Comparison of ENCODE assay signal across 13 cellular contexts in genomic region chr14:64725360-64725815, GRCh38. TPM values are rescaled to one million over a fixed set of nuclear protein-coding genes. Genes with fewer than 3 reads are reported as not detected.
A peak's percentile ranks its signal among the peaks of the same experiment; 100 is the strongest.
DNase-seq lines count a peak whose midpoint lies in the region; ATAC-seq, FAIRE-seq and TF ChIP-seq lines count a peak whose summit lies in the region.
"Had no signal": no experiment of that assay in that cellular context is flagged by ENCODE, and none has a peak within 500 bp of the region (broad histone marks: within the 10 kb centered on the region; RNA-seq: fewer than 3 reads in every experiment).

No MANE protein-coding gene starts in this region.

- no peaks in the 10 kb centered on the region for H3K27me3 Mint-ChIP-seq in central memory CD8-positive, alpha-beta T cell
- H3K27me3 Mint-ChIP-seq in natural killer cell (ENCODE audit: low read depth in 2 of 2): no peaks in the 10 kb centered on the region

- no peak for TF ChIP-seq EP300 in HepG2 (IDR thresholded peaks at IDR 0.05; ENCODE audit: low read depth in 2 of 2, low read length in 2 of 2)
- no peak for TF ChIP-seq EP300 in HepG2 (CRISPR knock-in tag; IDR thresholded peaks at IDR 0.05; ENCODE audit: borderline replicate concordance)

- H2AFZ ChIP-seq in HepG2 (ENCODE audit: low read length): no peak overlapping the region

- in situ Hi-C loops in HepG2 (cut with HindIII; ENCODE audit: extremely low pct_ligation_motif_present, low pct_unique_long_range_greater_than_20kb): no loop called here

- ATAC-seq in right lobe of liver: no peak
- ATAC-seq in HepG2: no peak
- ATAC-seq in central memory CD8-positive, alpha-beta T cell (replicated peaks; ENCODE audit: extremely low read depth, poor library complexity, severe bottlenecking): no peak
- ATAC-seq in natural killer cell: no peak
- ATAC-seq in GM18870 (IDR thresholded peaks at IDR 0.05; ENCODE audit: unreplicated experiment): no peak
- ATAC-seq: gastroesophageal sphincter had no signal

- CTCF ChIA-PET in HepG2 (lab: Yijun Ruan, JAX; ENCODE audit: low intra/inter-chr PET ratio, low total read pairs): no interaction called here

- no peaks in the 10 kb centered on the region for H3K9me3 Mint-ChIP-seq in central memory CD8-positive, alpha-beta T cell
- no peaks in the 10 kb centered on the region for H3K9me3 Mint-ChIP-seq in natural killer cell

- FAIRE-seq in HepG2 (lab: Jason Lieb, UNC) (no peak), RCC 7860 (lab: Jason Lieb, UNC) (no peak)

- H4K20me1 ChIP-seq in HepG2 (ENCODE audit: insufficient read depth, low read length): no peaks in the 10 kb centered on the region

- intact Hi-C loops in right lobe of liver (cut with DNase I): no loop called here
- intact Hi-C loops in HepG2 (cut with micrococcal nuclease; ENCODE audit: unreplicated experiment): no loop called here
- intact Hi-C loops in natural killer cell (cut with micrococcal nuclease): no loop called here

- TF ChIP-seq CTCF in right lobe of liver (IDR thresholded peaks at IDR 0.05) (no peak), HepG2 (CRISPR knock-in tag; IDR thresholded peaks at IDR 0.05) (no peak), natural killer cell (IDR thresholded peaks at IDR 0.05) (no peak)

- 100% methylated on average over 1 of the region's 2 CpGs for WGBS in right lobe of liver (ENCODE audit: insufficient coverage, low coverage, low lambda C conversion rate, missing lambda C conversion rate)
- WGBS in HepG2 (ENCODE audit: low lambda C conversion rate): 79% methylated on average over 2 of the region's 2 CpGs

- peaks cover 7% of the 10 kb centered on the region for H3K79me2 ChIP-seq in HepG2 (ENCODE audit: insufficient read depth, low read length)

- H3K4me1 ChIP-seq in right lobe of liver: peaks cover 0 to 26% (median 12%) of the 10 kb centered on the region in 4 donors
- peaks cover 43% of the 10 kb centered on the region for H3K4me1 ChIP-seq in HepG2 (ENCODE audit: insufficient read depth, low read length)

- TF ChIP-seq RAD21 in HepG2 (CRISPR knock-in tag; IDR thresholded peaks at IDR 0.05): no peak

- H3K4me1 Mint-ChIP-seq in central memory CD8-positive, alpha-beta T cell: peaks cover 77% of the 10 kb centered on the region
- H3K4me1 Mint-ChIP-seq in natural killer cell: peaks cover 95 to 97% of the 10 kb centered on the region in 2 donors

- H3K4me3 ChIP-seq in right lobe of liver (no peak overlapping the region), HepG2 (replicated peaks in 1 of 3; ENCODE audit: insufficient read depth in 1 of 3, low read depth in 2 of 3, low read length in 3 of 3) (no peak overlapping the region)
- H3K4me3 ChIP-seq: gastroesophageal sphincter, MG63 had no signal

- DNase-seq in right lobe of liver (peak in 2 of 3 donors; percentile 10 to 26), HepG2 (ENCODE audit: low spot score) (no peak), natural killer cell (no peak), RCC 7860 (ENCODE audit: low spot score) (no peak), middle frontal gyrus (ENCODE audit: extremely low spot score, low spot score) (no peak)
- no peak for DNase-seq in central memory CD8-positive, alpha-beta T cell (ENCODE audit: low spot score in 2 of 2)
- DNase-seq in stimulated activated CD4-positive, alpha-beta T cell treated with anti-CD3 and anti-CD28 coated beads, Interleukin-2, amount 100 ng/mL, for 24 hours: no peak
- DNase-seq: activated CD4-positive, alpha-beta T cell treated with anti-CD3 and anti-CD28 coated beads, Interleukin-2, amount 50 U/mL, for 48 hours; anterior cingulate cortex; MG63; SK-N-SH had no signal

- H3K9me3 ChIP-seq in right lobe of liver (no peaks in the 10 kb centered on the region), HepG2 (ENCODE audit: low read length) (no peaks in the 10 kb centered on the region)
- H3K9me3 ChIP-seq: gastroesophageal sphincter, MG63, SK-N-SH had no signal

- H3K27me3 ChIP-seq in right lobe of liver (no peaks in the 10 kb centered on the region), HepG2 (ENCODE audit: control insufficient read depth in 1 of 2, insufficient read depth in 2 of 2, low read length in 2 of 2) (no peaks in the 10 kb centered on the region)
- H3K27me3 ChIP-seq: gastroesophageal sphincter, MG63 had no signal

- H3K27ac Mint-ChIP-seq in central memory CD8-positive, alpha-beta T cell (ENCODE audit: low read depth): peak overlapping the region; percentile 78
- peak overlapping the region; percentile 76 to 86 for H3K27ac Mint-ChIP-seq in natural killer cell

- H3K36me3 ChIP-seq in right lobe of liver (peaks cover 0 to 10% (median 4%) of the 10 kb centered on the region in 4 donors), HepG2 (replicated peaks in 1 of 2; ENCODE audit: control insufficient read depth in 1 of 2, insufficient read depth in 2 of 2, low read length in 2 of 2) (peaks cover 4 to 6% of the 10 kb centered on the region in 2 experiments; a peak in 3 of 5 replicates)
- H3K36me3 ChIP-seq: MG63 had no signal

- H3K27ac ChIP-seq in right lobe of liver (no peak overlapping the region), HepG2 (ENCODE audit: extremely low read length, insufficient read depth, low read length) (no peak overlapping the region)

- TF ChIP-seq POLR2A in right lobe of liver (IDR thresholded peaks at IDR 0.05) (no peak), HepG2 (IDR thresholded peaks at IDR 0.05; ENCODE audit: insufficient read depth in 1 of 2, low read depth in 2 of 2, low read length in 2 of 2) (no peak)

- BruUV-seq in HepG2 (replicated peaks; lab: Mats Ljungman, UMichigan): no TSS peak

- H3K36me3 Mint-ChIP-seq in central memory CD8-positive, alpha-beta T cell (ENCODE audit: insufficient read depth): peaks cover 4% of the 10 kb centered on the region
- H3K36me3 Mint-ChIP-seq in natural killer cell: no peaks in the 10 kb centered on the region

- no peak overlapping the region for H3K9ac ChIP-seq in HepG2 (ENCODE audit: insufficient read depth, low read depth, low read length)
- H3K9ac ChIP-seq: SK-N-SH had no signal

- H3K4me2 ChIP-seq in HepG2 (ENCODE audit: low read depth, low read length): no peak overlapping the region

- no peak overlapping the region for H3K4me3 Mint-ChIP-seq in central memory CD8-positive, alpha-beta T cell
- H3K4me3 Mint-ChIP-seq in natural killer cell: peak overlapping the region; percentile 92

- POLR2A ChIA-PET in HepG2 (lab: Yijun Ruan, JAX): interaction anchor here (1.9 kb wide), 1 partner anchor 19 kb away, joined by 5 read pairs; no protein-coding TSS in a partner anchor

TF ChIP-seq in HepG2, 621 proteins besides CTCF, POLR2A, EP300 and RAD21 (continues in another document):
- TF ChIP-seq CSRNP1 (CRISPR knock-in tag; IDR thresholded peaks at IDR 0.05) (no peak), KAT7 (CRISPR knock-in tag; IDR thresholded peaks at IDR 0.05; ENCODE audit: borderline replicate concordance) (no peak), ZSCAN9 (CRISPR knock-in tag; IDR thresholded peaks at IDR 0.05; ENCODE audit: borderline replicate concordance) (no peak), PAWR (CRISPR knock-in tag; IDR thresholded peaks at IDR 0.05; ENCODE audit: borderline replicate concordance) (no peak)
- TF ChIP-seq, protein P1, sequence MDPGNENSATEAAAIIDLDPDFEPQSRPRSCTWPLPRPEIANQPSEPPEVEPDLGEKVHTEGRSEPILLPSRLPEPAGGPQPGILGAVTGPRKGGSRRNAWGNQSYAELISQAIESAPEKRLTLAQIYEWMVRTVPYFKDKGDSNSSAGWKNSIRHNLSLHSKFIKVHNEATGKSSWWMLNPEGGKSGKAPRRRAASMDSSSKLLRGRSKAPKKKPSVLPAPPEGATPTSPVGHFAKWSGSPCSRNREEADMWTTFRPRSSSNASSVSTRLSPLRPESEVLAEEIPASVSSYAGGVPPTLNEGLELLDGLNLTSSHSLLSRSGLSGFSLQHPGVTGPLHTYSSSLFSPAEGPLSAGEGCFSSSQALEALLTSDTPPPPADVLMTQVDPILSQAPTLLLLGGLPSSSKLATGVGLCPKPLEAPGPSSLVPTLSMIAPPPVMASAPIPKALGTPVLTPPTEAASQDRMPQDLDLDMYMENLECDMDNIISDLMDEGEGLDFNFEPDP (CRISPR knock-in tag; conservative IDR thresholded peaks at IDR 0.05): no peak

RNA-seq across cellular contexts. Expression of gene PLEKHG3, which starts 21.2 kb away (rescaled TPM):
- total RNA-seq in right lobe of liver (10 to 100 TPM; 25.4 to 49.1 (median 28.0) TPM), HepG2 (2016; rRNA removed; fragmentation: Illumina TruSeq; extraction: Trizol) (9.5 and 9.8 TPM in 2 replicates), natural killer cell (100 to 1,000 TPM; 184 to 285 (median 225) TPM)
- total RNA-seq in HepG2 (2016; cell fraction: cytosol; rRNA removed; fragmentation: Illumina TruSeq; extraction: Trizol; ENCODE audit: low read depth): 0.61 and 0.88 TPM in 2 replicates
- 7.2 and 11.8 TPM in 2 replicates for total RNA-seq in HepG2 (2016; cell fraction: insoluble cytoplasmic fraction; rRNA removed; fragmentation: Illumina TruSeq; extraction: Trizol)
- 5.6 and 6.4 TPM in 2 replicates for total RNA-seq in HepG2 (2016; cell fraction: membrane; rRNA removed; fragmentation: Illumina TruSeq; extraction: Trizol)
- total RNA-seq in HepG2 (2016; cell fraction: nucleus; rRNA removed; fragmentation: Illumina TruSeq; extraction: Trizol): 9.3 and 10.4 TPM in 2 replicates
- polyA plus RNA-seq in HepG2 (2011; rRNA removed): 7.1 and 7.2 TPM in 2 replicates
- 2.7 and 5.6 TPM in 2 replicates for polyA plus RNA-seq in HepG2 (2011; cell fraction: cytosol; rRNA removed)
- polyA plus RNA-seq in HepG2 (2011; cell fraction: nucleus; rRNA removed): 13.8 and 16.9 TPM in 2 replicates
- 5.4 and 8.7 TPM in 2 replicates for polyA plus RNA-seq in HepG2 (2012)
- polyA plus RNA-seq in HepG2 (2016; cell fraction: cytosol; fragmentation: Illumina TruSeq; extraction: Trizol; ENCODE audit: low read depth): 0.60 and 0.61 TPM in 2 replicates
- 6.0 and 8.8 TPM in 2 replicates for polyA plus RNA-seq in HepG2 (2016; cell fraction: insoluble cytoplasmic fraction; fragmentation: Illumina TruSeq; extraction: Trizol; ENCODE audit: low read depth)
- polyA plus RNA-seq in HepG2 (2016; cell fraction: membrane; fragmentation: Illumina TruSeq; extraction: Trizol; ENCODE audit: low read depth): 2.1 and 2.2 TPM in 2 replicates
- polyA plus RNA-seq in HepG2 (2016; cell fraction: nucleus; fragmentation: Illumina TruSeq; extraction: Trizol; ENCODE audit: insufficient read depth, low read depth): 28.5 and 30.1 TPM in 2 replicates
- polyA minus RNA-seq in HepG2 (2011; rRNA and poly(A)+ RNA removed; ENCODE audit: low replicate concordance): 9.5 and 51.9 TPM in 2 replicates
- polyA minus RNA-seq in HepG2 (2011; cell fraction: cytosol; rRNA and poly(A)+ RNA removed): 4.6 and 5.4 TPM in 2 replicates
- polyA minus RNA-seq in HepG2 (2011; cell fraction: nucleus; rRNA and poly(A)+ RNA removed): 5.1 and 12.0 TPM in 2 replicates

Comparison
In these comparisons a context has a peak if more than half of its experiments do, and no peak if none do; other contexts are left out.
1. DNase-seq: peak in right lobe of liver (2 of 3); none in HepG2 (single experiment), central memory CD8-positive, alpha-beta T cell (0 of 2), natural killer cell (single experiment), stimulated activated CD4-positive, alpha-beta T cell treated with anti-CD3 and anti-CD28 coated beads, Interleukin-2, amount 100 ng/mL, for 24 hours (0 of 2), RCC 7860 (single experiment) and middle frontal gyrus (single experiment).